Comparison of ENCODE assay signal across 12 cellular contexts in genomic region chr16:86925067-86925791, GRCh38.
DNase-seq lines count a peak whose midpoint lies in the region; ATAC-seq and TF ChIP-seq lines count a peak whose summit lies in the region.
"Had no signal": no experiment of that assay in that cellular context is flagged by ENCODE, and none has a peak within 500 bp of the region (broad histone marks: within the 10 kb centered on the region; RNA-seq: fewer than 3 reads in every experiment).

No MANE protein-coding gene starts in this region.

- H3K27ac Mint-ChIP-seq in natural killer cell, result no peak overlapping the region
- H3K27ac Mint-ChIP-seq: WTC11 had no signal

- ATAC-seq in Right ventricle myocardium inferior (no peak), left colon (peak; percentile 70), GM21360 (IDR thresholded peaks at IDR 0.05; ENCODE audit: unreplicated experiment) (no peak), natural killer cell (no peak)
- ATAC-seq: WTC11 had no signal

- H3K27ac ChIP-seq in cardiac muscle cell, result no peak overlapping the region
- H3K27ac ChIP-seq: sigmoid colon, thyroid gland had no signal

- no peak for TF ChIP-seq CTCF in cardiac muscle cell (IDR thresholded peaks at IDR 0.05; ENCODE audit: low read depth, low read length)
- TF ChIP-seq CTCF in natural killer cell (IDR thresholded peaks at IDR 0.05), result no peak

- H3K4me3 Mint-ChIP-seq in natural killer cell, result no peak overlapping the region
- H3K4me3 Mint-ChIP-seq: WTC11 had no signal

- H3K4me1 ChIP-seq in cardiac muscle cell (ENCODE audit: low read depth), result peaks cover 23% of the 10 kb centered on the region
- H3K4me1 ChIP-seq: thyroid gland had no signal

- peaks cover 39 to 57% of the 10 kb centered on the region in 2 donors for H3K27me3 Mint-ChIP-seq in natural killer cell (ENCODE audit: low read depth in 2 of 2)

- H3K27me3 ChIP-seq in cardiac muscle cell, result no peaks in the 10 kb centered on the region
- H3K27me3 ChIP-seq: thyroid gland had no signal

- DNase-seq in cardiac muscle cell (ENCODE audit: low read depth in 1 of 2, low spot score in 1 of 2), result peak; percentile 77 to 84
- no peak for DNase-seq in Right ventricle myocardium inferior (ENCODE audit: missing footprints)
- peak; percentile 97 for DNase-seq in amniotic epithelial cell (ENCODE audit: low read depth)
- peak in 1 of 2 donors; percentile 14 for DNase-seq in left colon
- DNase-seq in occipital lobe (lab: John Stamatoyannopoulos, UW), result no peak
- DNase-seq in natural killer cell, result no peak
- no peak for DNase-seq in HuH-7 (ENCODE audit: low spot score)
- DNase-seq: SHP77 treated with DMSO at 0.1 percent for 48 hours, sigmoid colon, thyroid gland had no signal

- H3K9me3 Mint-ChIP-seq in natural killer cell, result no peaks in the 10 kb centered on the region

- H3K36me3 ChIP-seq in cardiac muscle cell, result no peaks in the 10 kb centered on the region
- H3K36me3 ChIP-seq: sigmoid colon, thyroid gland had no signal

- H3K9me3 ChIP-seq in cardiac muscle cell (ENCODE audit: low read depth), result no peaks in the 10 kb centered on the region
- H3K9me3 ChIP-seq: thyroid gland had no signal

- intact Hi-C loops in Right ventricle myocardium inferior (cut with DNase I) (no loop called here), left colon (cut with DNase I, micrococcal nuclease) (no loop called here), natural killer cell (cut with micrococcal nuclease) (no loop called here)

- H3K4me1 Mint-ChIP-seq in natural killer cell, result peaks cover 0 to 7% of the 10 kb centered on the region in 2 donors

- no peaks in the 10 kb centered on the region for H3K36me3 Mint-ChIP-seq in natural killer cell

- H3K4me3 ChIP-seq in cardiac muscle cell, result no peak overlapping the region
- H3K4me3 ChIP-seq: sigmoid colon, thyroid gland had no signal

Comparison
In these comparisons a context has a peak if more than half of its experiments do, and no peak if none do; other contexts are left out.
1. DNase-seq: peak in cardiac muscle cell (2 of 2) and amniotic epithelial cell (single experiment); none in Right ventricle myocardium inferior (single experiment), occipital lobe (single experiment), natural killer cell (single experiment) and HuH-7 (single experiment).